ENCODE assay signal across 9 cellular contexts in the genomic region with DNA sequence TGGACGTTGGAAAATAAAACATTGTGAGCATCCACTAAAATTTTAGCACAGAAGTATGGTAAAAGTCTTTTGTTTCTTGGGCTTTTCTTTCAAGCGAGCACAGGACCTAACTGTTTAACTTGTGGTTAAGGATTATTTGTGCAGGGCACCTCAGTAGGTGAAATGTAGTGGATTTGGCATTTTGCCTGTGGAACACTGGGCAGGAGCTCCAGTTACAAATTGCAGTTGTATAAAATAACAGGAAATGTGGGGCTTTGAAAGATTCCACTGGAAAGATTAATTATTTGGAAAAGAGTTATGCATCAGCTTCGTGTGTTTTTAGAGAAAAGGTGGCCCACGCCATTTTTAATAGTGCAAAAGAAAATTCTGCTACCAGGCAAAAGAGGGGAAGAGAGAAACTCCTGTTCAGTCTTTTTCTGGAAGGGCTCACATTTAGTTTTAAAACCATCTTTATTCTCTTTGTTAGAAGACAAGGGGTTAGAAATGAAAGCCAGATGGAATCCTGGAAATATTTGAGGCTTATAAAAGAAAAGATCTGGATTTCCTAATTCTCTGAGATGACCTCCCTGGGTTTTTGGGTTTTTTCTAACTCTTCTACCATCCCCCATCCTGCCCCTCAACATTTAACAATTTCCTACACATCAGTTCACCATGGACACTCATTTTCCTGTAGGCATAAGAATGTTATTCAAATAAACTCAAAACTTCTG.
A peak's percentile ranks its signal among the peaks of the same experiment; 100 is the strongest.
DNase-seq lines count a peak whose midpoint lies in the region; ATAC-seq and TF ChIP-seq lines count a peak whose summit lies in the region.
"Had no signal": no experiment of that assay in that cellular context is flagged by ENCODE, and none has a peak within 500 bp of the region (broad histone marks: within the 10 kb centered on the region; RNA-seq: fewer than 3 reads in every experiment).

No MANE protein-coding gene starts in this region.

- DNase-seq in DMS53 (lab: John Stamatoyannopoulos, UW) (peak; percentile 56), M059J (ENCODE audit: low read depth) (peak; percentile 92), astrocyte of the hippocampus (ENCODE audit: low read depth, low spot score) (peak; percentile 89), lung microvascular endothelial cell (ENCODE audit: low read depth in 2 of 2) (peak; percentile 61 to 94), esophagus muscularis mucosa (ENCODE audit: extremely low spot score) (no peak), hypothalamus (lab: John Stamatoyannopoulos, UW) (no peak), NK-92 (lab: John Stamatoyannopoulos, UW; ENCODE audit: unreplicated experiment) (no peak)
- DNase-seq: midbrain had no signal

- no peak for ATAC-seq in GM18868 (IDR thresholded peaks at IDR 0.05; ENCODE audit: unreplicated experiment)

- no peak overlapping the region for H3K4me3 ChIP-seq in esophagus muscularis mucosa

- no peak for TF ChIP-seq CTCF in esophagus muscularis mucosa (IDR thresholded peaks at IDR 0.05)

- no peak for TF ChIP-seq POLR2A in esophagus muscularis mucosa (IDR thresholded peaks at IDR 0.05; ENCODE audit: low read depth)

- H3K27me3 ChIP-seq in esophagus muscularis mucosa: no peaks in the 10 kb centered on the region

- WGBS in esophagus muscularis mucosa: 37% methylated on average over 4 of the region's 4 CpGs

- no peak for TF ChIP-seq EP300 in esophagus muscularis mucosa (IDR thresholded peaks at IDR 0.05)

- H3K4me1 ChIP-seq in esophagus muscularis mucosa: peaks cover 0 to 13% (median 8%) of the 10 kb centered on the region in 4 donors

- no peaks in the 10 kb centered on the region for H3K36me3 ChIP-seq in esophagus muscularis mucosa

- no peak overlapping the region for H3K27ac ChIP-seq in esophagus muscularis mucosa (replicated peaks in 1 of 4)

- intact Hi-C loops in esophagus muscularis mucosa (cut with DNase I): no loop called here

- no peaks in the 10 kb centered on the region for H3K9me3 ChIP-seq in esophagus muscularis mucosa

Comparison
In these comparisons a context has a peak if more than half of its experiments do, and no peak if none do; other contexts are left out.
1. DNase-seq: peak in DMS53 (single experiment), M059J (single experiment), astrocyte of the hippocampus (single experiment) and lung microvascular endothelial cell (2 of 2); none in esophagus muscularis mucosa (single experiment), hypothalamus (0 of 51) and NK-92 (single experiment).